In genomic region chr1:116756092-116756491, GRCh38 we compare ENCODE assay signal across 12 cellular contexts. TPM values are rescaled to one million over a fixed set of nuclear protein-coding genes. Genes with fewer than 3 reads are reported as not detected.
DNase-seq lines count a peak whose midpoint lies in the region.
"Not testable (repeated sequence)": the region's sequence is repeated elsewhere in the genome, so short reads cannot be mapped to it uniquely, and the experiment has no call there.
"Had no signal": no experiment of that assay in that cellular context is flagged by ENCODE, and none has a peak within 500 bp of the region (broad histone marks: within the 10 kb centered on the region; RNA-seq: fewer than 3 reads in every experiment).

No MANE protein-coding gene starts in this region.

- H3K9me3 Mint-ChIP-seq in CD4-positive, alpha-beta memory T cell; T-helper 1 cell treated with Interleukin-12 subunit alpha and Interleukin-12 subunit beta and Interleukin-4 antibody, amounts not matched to agents 30 μg/mL and 1 μg/mL, for 36 hours; activated CD4-positive, alpha-beta memory T cell treated with anti-CD3 and anti-CD28 coated beads, Interleukin-2, amount 10 ng/mL, durations not matched to agents 7 days and 5 days; activated T-helper 1 cell treated with anti-CD3 and anti-CD28 coated beads, Interleukin-12 subunit alpha, Interleukin-12 subunit beta, Interleukin-2, Interleukin-4 antibody, amounts not matched to agents 30 ng/mL and 10 ng/mL and 1 ng/mL, durations not matched to agents 14 hours and 24 hours and 36 hours; activated naive CD8-positive, alpha-beta T cell (ENCODE audit: low read depth); immature natural killer cell; stimulated activated naive CD8-positive, alpha-beta T cell treated with anti-CD3 and anti-CD28 coated beads, Interleukin-15, Interleukin-2, amounts not matched to agents 100 ng/mL and 50 ng/mL, for 24 hours: not testable (repeated sequence)

- not testable (repeated sequence) for H3K27me3 ChIP-seq in CD4-positive, alpha-beta memory T cell (ENCODE audit: insufficient read depth, low read length)

- not testable (repeated sequence) for DNase-seq in CD4-positive, alpha-beta memory T cell; activated CD4-positive, alpha-beta memory T cell treated with anti-CD3 and anti-CD28 coated beads, Interleukin-2, amount 10 ng/mL, durations not matched to agents 7 days and 5 days; activated T-helper 1 cell treated with anti-CD3 and anti-CD28 coated beads, Interleukin-12 subunit alpha, Interleukin-12 subunit beta, Interleukin-2, Interleukin-4 antibody, amounts not matched to agents 30 ng/mL and 10 ng/mL and 1 ng/mL, durations not matched to agents 14 hours and 24 hours and 36 hours (ENCODE audit: low spot score)
- DNase-seq in immature natural killer cell: peak in 1 of 3 donors; percentile 20

- H3K4me1 Mint-ChIP-seq in CD4-positive, alpha-beta memory T cell: peaks cover 25 to 70% (median 40%) of the 10 kb centered on the region in 4 donors
- H3K4me1 Mint-ChIP-seq in T-helper 1 cell treated with Interleukin-12 subunit alpha and Interleukin-12 subunit beta and Interleukin-4 antibody, amounts not matched to agents 30 μg/mL and 1 μg/mL, for 36 hours (ENCODE audit: low read depth): peaks cover 37% of the 10 kb centered on the region
- H3K4me1 Mint-ChIP-seq in activated CD4-positive, alpha-beta memory T cell treated with anti-CD3 and anti-CD28 coated beads, Interleukin-2, amount 10 ng/mL, durations not matched to agents 7 days and 5 days: peaks cover 43% of the 10 kb centered on the region
- peaks cover 48% of the 10 kb centered on the region for H3K4me1 Mint-ChIP-seq in activated T-helper 1 cell treated with anti-CD3 and anti-CD28 coated beads, Interleukin-12 subunit alpha, Interleukin-12 subunit beta, Interleukin-2, Interleukin-4 antibody, amounts not matched to agents 30 ng/mL and 10 ng/mL and 1 ng/mL, durations not matched to agents 14 hours and 24 hours and 36 hours (ENCODE audit: low read depth)
- peaks cover 43% of the 10 kb centered on the region for H3K4me1 Mint-ChIP-seq in activated naive CD8-positive, alpha-beta T cell (ENCODE audit: low read depth)
- peaks cover 66 to 73% of the 10 kb centered on the region in 2 donors for H3K4me1 Mint-ChIP-seq in immature natural killer cell
- peaks cover 40% of the 10 kb centered on the region for H3K4me1 Mint-ChIP-seq in stimulated activated naive CD8-positive, alpha-beta T cell treated with anti-CD3 and anti-CD28 coated beads, Interleukin-15, Interleukin-2, amounts not matched to agents 100 ng/mL and 50 ng/mL, for 24 hours (ENCODE audit: low read depth)

- H3K27ac Mint-ChIP-seq in CD4-positive, alpha-beta memory T cell: peak overlapping the region; percentile 96 to 100 (median 99)
- peak overlapping the region; percentile 96 for H3K27ac Mint-ChIP-seq in T-helper 1 cell treated with Interleukin-12 subunit alpha and Interleukin-12 subunit beta and Interleukin-4 antibody, amounts not matched to agents 30 μg/mL and 1 μg/mL, for 36 hours
- H3K27ac Mint-ChIP-seq in activated CD4-positive, alpha-beta memory T cell treated with anti-CD3 and anti-CD28 coated beads, Interleukin-2, amount 10 ng/mL, durations not matched to agents 7 days and 5 days: peak overlapping the region; percentile 95
- H3K27ac Mint-ChIP-seq in activated T-helper 1 cell treated with anti-CD3 and anti-CD28 coated beads, Interleukin-12 subunit alpha, Interleukin-12 subunit beta, Interleukin-2, Interleukin-4 antibody, amounts not matched to agents 30 ng/mL and 10 ng/mL and 1 ng/mL, durations not matched to agents 14 hours and 24 hours and 36 hours: peak overlapping the region; percentile 97
- peak overlapping the region; percentile 100 for H3K27ac Mint-ChIP-seq in activated naive CD8-positive, alpha-beta T cell
- H3K27ac Mint-ChIP-seq in immature natural killer cell: peak overlapping the region; percentile 88 to 97 (median 94)
- H3K27ac Mint-ChIP-seq in stimulated activated naive CD8-positive, alpha-beta T cell treated with anti-CD3 and anti-CD28 coated beads, Interleukin-15, Interleukin-2, amounts not matched to agents 100 ng/mL and 50 ng/mL, for 24 hours: peak overlapping the region; percentile 99

- peaks cover 18% of the 10 kb centered on the region for H3K36me3 ChIP-seq in CD4-positive, alpha-beta memory T cell (ENCODE audit: insufficient read depth, low read length)

- H3K4me1 ChIP-seq in CD4-positive, alpha-beta memory T cell (ENCODE audit: insufficient read depth, low read length): peaks cover 45% of the 10 kb centered on the region

- peak overlapping the region; percentile 53 to 72 for H3K4me3 ChIP-seq in CD4-positive, alpha-beta memory T cell (ENCODE audit: low read length in 2 of 2)
- peak overlapping the region; percentile 18 to 43 (median 34) for H3K4me3 ChIP-seq in skin epidermis

- POLR2A ChIA-PET in CD4-positive, alpha-beta memory T cell (lab: Charles Lee; ENCODE audit: partially characterized antibody): interaction anchor here (1.0 to 33.0 kb wide), 8 partner anchors 4 to 304 kb away, joined by 3 to 1832 read pairs (median 158); partner anchors contain the start of genes CD101, CD2 and TTF2
- POLR2A ChIA-PET in activated CD4-positive, alpha-beta memory T cell treated with anti-CD3 and anti-CD28 coated beads, Interleukin-2, amount 10 ng/mL, durations not matched to agents 7 days and 5 days (lab: Charles Lee): interaction anchor here (1.1 to 13.4 kb wide), 6 partner anchors 11 to 304 kb away, joined by 3 to 488 read pairs (median 166); partner anchors contain the start of gene TTF2

- H3K9me3 ChIP-seq in CD4-positive, alpha-beta memory T cell (ENCODE audit: control insufficient read depth in 1 of 2, low read length in 2 of 2): not testable (repeated sequence)

- intact Hi-C loops in CD4-positive, alpha-beta memory T cell (cut with micrococcal nuclease): loop anchor here (10.0 kb wide), 1 partner anchor 849 kb away; the partner anchor contains the start of gene TENT5C
- intact Hi-C loops in activated T-helper 1 cell treated with anti-CD3 and anti-CD28 coated beads, Interleukin-12 subunit alpha, Interleukin-12 subunit beta, Interleukin-2, Interleukin-4 antibody, amounts not matched to agents 30 ng/mL and 10 ng/mL and 1 ng/mL, durations not matched to agents 14 hours and 24 hours and 36 hours (cut with micrococcal nuclease): not testable (repeated sequence)

- H3K27me3 Mint-ChIP-seq in CD4-positive, alpha-beta memory T cell; T-helper 1 cell treated with Interleukin-12 subunit alpha and Interleukin-12 subunit beta and Interleukin-4 antibody, amounts not matched to agents 30 μg/mL and 1 μg/mL, for 36 hours (ENCODE audit: low read depth); activated CD4-positive, alpha-beta memory T cell treated with anti-CD3 and anti-CD28 coated beads, Interleukin-2, amount 10 ng/mL, durations not matched to agents 7 days and 5 days; activated T-helper 1 cell treated with anti-CD3 and anti-CD28 coated beads, Interleukin-12 subunit alpha, Interleukin-12 subunit beta, Interleukin-2, Interleukin-4 antibody, amounts not matched to agents 30 ng/mL and 10 ng/mL and 1 ng/mL, durations not matched to agents 14 hours and 24 hours and 36 hours (ENCODE audit: insufficient read depth); activated naive CD8-positive, alpha-beta T cell; immature natural killer cell (ENCODE audit: low read depth in 3 of 3); stimulated activated naive CD8-positive, alpha-beta T cell treated with anti-CD3 and anti-CD28 coated beads, Interleukin-15, Interleukin-2, amounts not matched to agents 100 ng/mL and 50 ng/mL, for 24 hours: not testable (repeated sequence)

- CTCF ChIA-PET in CD4-positive, alpha-beta memory T cell (lab: Charles Lee; ENCODE audit: partially characterized antibody): interaction anchor here (0.9 to 8.9 kb wide), 8 partner anchors 9 to 99 kb away, joined by 3 to 114 read pairs (median 22); no protein-coding TSS in a partner anchor
- CTCF ChIA-PET in activated CD4-positive, alpha-beta memory T cell treated with anti-CD3 and anti-CD28 coated beads, Interleukin-2, amount 10 ng/mL, durations not matched to agents 7 days and 5 days (lab: Charles Lee): interaction anchor here (1.4 to 9.8 kb wide), 6 partner anchors 9 to 304 kb away, joined by 3 to 109 read pairs (median 12); partner anchors contain the start of gene TTF2

- peaks cover 59 to 67% of the 10 kb centered on the region in 2 donors for H3K36me3 Mint-ChIP-seq in CD4-positive, alpha-beta memory T cell
- H3K36me3 Mint-ChIP-seq in T-helper 1 cell treated with Interleukin-12 subunit alpha and Interleukin-12 subunit beta and Interleukin-4 antibody, amounts not matched to agents 30 μg/mL and 1 μg/mL, for 36 hours (ENCODE audit: low read depth): peaks cover 65% of the 10 kb centered on the region
- H3K36me3 Mint-ChIP-seq in activated CD4-positive, alpha-beta memory T cell treated with anti-CD3 and anti-CD28 coated beads, Interleukin-2, amount 10 ng/mL, durations not matched to agents 7 days and 5 days (ENCODE audit: low read depth): peaks cover 68% of the 10 kb centered on the region
- peaks cover 67% of the 10 kb centered on the region for H3K36me3 Mint-ChIP-seq in activated T-helper 1 cell treated with anti-CD3 and anti-CD28 coated beads, Interleukin-12 subunit alpha, Interleukin-12 subunit beta, Interleukin-2, Interleukin-4 antibody, amounts not matched to agents 30 ng/mL and 10 ng/mL and 1 ng/mL, durations not matched to agents 14 hours and 24 hours and 36 hours (ENCODE audit: low read depth)
- H3K36me3 Mint-ChIP-seq in activated naive CD8-positive, alpha-beta T cell: peaks cover 41% of the 10 kb centered on the region
- H3K36me3 Mint-ChIP-seq in immature natural killer cell: peaks cover 13 to 41% (median 29%) of the 10 kb centered on the region in 3 donors
- peaks cover 69% of the 10 kb centered on the region for H3K36me3 Mint-ChIP-seq in stimulated activated naive CD8-positive, alpha-beta T cell treated with anti-CD3 and anti-CD28 coated beads, Interleukin-15, Interleukin-2, amounts not matched to agents 100 ng/mL and 50 ng/mL, for 24 hours (ENCODE audit: low read depth)

- H3K4me3 Mint-ChIP-seq in CD4-positive, alpha-beta memory T cell: peak overlapping the region; percentile 96 to 100 (median 98)
- H3K4me3 Mint-ChIP-seq in T-helper 1 cell treated with Interleukin-12 subunit alpha and Interleukin-12 subunit beta and Interleukin-4 antibody, amounts not matched to agents 30 μg/mL and 1 μg/mL, for 36 hours: peak overlapping the region; percentile 97
- peak overlapping the region; percentile 99 for H3K4me3 Mint-ChIP-seq in activated CD4-positive, alpha-beta memory T cell treated with anti-CD3 and anti-CD28 coated beads, Interleukin-2, amount 10 ng/mL, durations not matched to agents 7 days and 5 days
- peak overlapping the region; percentile 97 for H3K4me3 Mint-ChIP-seq in activated T-helper 1 cell treated with anti-CD3 and anti-CD28 coated beads, Interleukin-12 subunit alpha, Interleukin-12 subunit beta, Interleukin-2, Interleukin-4 antibody, amounts not matched to agents 30 ng/mL and 10 ng/mL and 1 ng/mL, durations not matched to agents 14 hours and 24 hours and 36 hours
- H3K4me3 Mint-ChIP-seq in activated naive CD8-positive, alpha-beta T cell: peak overlapping the region; percentile 97
- H3K4me3 Mint-ChIP-seq in immature natural killer cell: peak overlapping the region; percentile 92 to 99 (median 96)
- peak overlapping the region; percentile 100 for H3K4me3 Mint-ChIP-seq in stimulated activated naive CD8-positive, alpha-beta T cell treated with anti-CD3 and anti-CD28 coated beads, Interleukin-15, Interleukin-2, amounts not matched to agents 100 ng/mL and 50 ng/mL, for 24 hours

- H3K27ac ChIP-seq in CD4-positive, alpha-beta memory T cell (ENCODE audit: low read depth, low read length): peak overlapping the region; percentile 88
- H3K27ac ChIP-seq in skin epidermis: peak overlapping the region in 12 of 21 experiments; percentile 32 to 92 (median 69)

RNA-seq across cellular contexts. Expression of gene CD2, which starts 1.9 kb away (rescaled TPM):
- total RNA-seq in CD4-positive, alpha-beta memory T cell: 100 to 1,000 TPM; 305 to 316 TPM
- polyA plus RNA-seq in CD4-positive, alpha-beta memory T cell: 100 to 1,000 TPM; 409 to 471 TPM
- 100 to 1,000 TPM; 329 to 340 TPM for total RNA-seq in activated CD4-positive, alpha-beta memory T cell treated with anti-CD3 and anti-CD28 coated beads, Interleukin-2, amount 10 ng/mL, durations not matched to agents 7 days and 5 days
- 651 and 685 TPM in 2 replicates for total RNA-seq in activated T-helper 1 cell treated with anti-CD3 and anti-CD28 coated beads, Interleukin-12 subunit alpha, Interleukin-12 subunit beta, Interleukin-2, Interleukin-4 antibody, amounts not matched to agents 30 ng/mL and 10 ng/mL and 1 ng/mL, durations not matched to agents 14 hours and 24 hours and 36 hours
- 100 to 1,000 TPM; 246 to 341 (median 325) TPM for polyA plus RNA-seq in immature natural killer cell
- total RNA-seq: A172, H4, HFFc6, HT1080 had no signal
